1 cellular context compared by ENCODE assay signal in genomic region chr7:108538236-108538635, GRCh38.
TF ChIP-seq lines count a peak whose summit lies in the region.

No MANE protein-coding gene starts in this region.

TF ChIP-seq in GM12878, 131 proteins besides CTCF, POLR2A, EP300 and RAD21:
- peak; percentile 35; the same call in 1 of the 2 replicates for TF ChIP-seq RAD51 (IDR thresholded peaks at IDR 0.05)
TF ChIP-seq in GM12878: peak in this region for 1; not testable (repeated sequence) for 130.
